In genomic region chr12:57522019-57522886, GRCh38 we compare ENCODE assay signal across 8 cellular contexts. TPM values are rescaled to one million over a fixed set of nuclear protein-coding genes. Genes with fewer than 3 reads are reported as not detected.
DNase-seq lines count a peak whose midpoint lies in the region; ATAC-seq, FAIRE-seq and TF ChIP-seq lines count a peak whose summit lies in the region.

Gene MBD6, plus strand, starts transcription at chr12:57522824. Its CDS starts 1,480 bp downstream, at chr12:57524304.

- WGBS in heart left ventricle, 4 donors: 0 to 1% (median 1%) methylated on average over 8 to 56 of the region's 56 CpGs

- ATAC-seq in HG02759 (IDR thresholded peaks at IDR 0.05; ENCODE audit: unreplicated experiment): peak; percentile 35
- peak; percentile 10 to 52 (median 44) for ATAC-seq in heart left ventricle
- peak; percentile 63 for ATAC-seq in upper lobe of right lung

- TF ChIP-seq POLR2A in GM12891 (IDR thresholded peaks at IDR 0.05; ENCODE audit: low read depth, low read length): peak; percentile 64; the same call in 1 of the 2 replicates
- no peak for TF ChIP-seq POLR2A in heart left ventricle (IDR thresholded peaks at IDR 0.05)

- peaks cover 50% of the 10 kb centered on the region for H3K36me3 ChIP-seq in adipocyte (ENCODE audit: control insufficient read depth, insufficient read depth, low read length, severe bottlenecking)
- H3K36me3 ChIP-seq in heart left ventricle: peaks cover 0 to 53% (median 36%) of the 10 kb centered on the region in 9 donors
- H3K36me3 ChIP-seq in upper lobe of right lung: peaks cover 42% of the 10 kb centered on the region

- H3K9me3 ChIP-seq in adipocyte (ENCODE audit: control insufficient read depth, low read length) (no peaks in the 10 kb centered on the region), heart left ventricle (no peaks in the 10 kb centered on the region), upper lobe of right lung (no peaks in the 10 kb centered on the region)

- H3K4me3 ChIP-seq in adipocyte (ENCODE audit: low read length) (peak within 1 kb of the TSS; percentile 96), heart left ventricle (peak within 1 kb of the TSS; percentile 54 to 94 (median 83)), upper lobe of right lung (peak within 1 kb of the TSS; percentile 74)

- TF ChIP-seq CTCF in heart left ventricle (IDR thresholded peaks at IDR 0.05) (no peak), upper lobe of right lung (IDR thresholded peaks at IDR 0.05) (peak; percentile 24)

- peak; percentile 98 for DNase-seq in GM12891 (ENCODE audit: insufficient read length, low spot score)
- peak; percentile 71 for DNase-seq in NCI-H128 (lab: John Stamatoyannopoulos, UW; ENCODE audit: unreplicated experiment)
- DNase-seq in T follicular helper cell (ENCODE audit: low read depth): peak; percentile 86
- DNase-seq in adipocyte (ENCODE audit: low read depth): peak; percentile 95
- DNase-seq in heart left ventricle: peak; percentile 92 to 96 (median 95)
- DNase-seq in posterior vena cava (ENCODE audit: low spot score): peak; percentile 97
- DNase-seq in upper lobe of right lung: peak; percentile 98

- peak; percentile 93 for FAIRE-seq in GM12891 (lab: Jason Lieb, UNC)

- no peaks in the 10 kb centered on the region for H3K27me3 ChIP-seq in adipocyte (replicated peaks; ENCODE audit: control insufficient read depth, insufficient read depth, low read length)
- no peaks in the 10 kb centered on the region for H3K27me3 ChIP-seq in heart left ventricle
- H3K27me3 ChIP-seq in upper lobe of right lung: no peaks in the 10 kb centered on the region

- H3K27ac ChIP-seq in heart left ventricle (peak within 1 kb of the TSS; percentile 94 to 100 (median 98)), upper lobe of right lung (peak within 1 kb of the TSS; percentile 89)

- H3K9ac ChIP-seq in adipocyte (ENCODE audit: low read length): peak within 1 kb of the TSS; percentile 97

- peaks cover 61% of the 10 kb centered on the region for H3K4me1 ChIP-seq in adipocyte (ENCODE audit: control insufficient read depth, insufficient read depth, low read length)
- peaks cover 0 to 62% (median 56%) of the 10 kb centered on the region in 12 donors for H3K4me1 ChIP-seq in heart left ventricle
- H3K4me1 ChIP-seq in upper lobe of right lung: peaks cover 54% of the 10 kb centered on the region

- intact Hi-C loops in heart left ventricle (cut with DNase I): loop anchor here in 2 of 10 donors (2.0 kb wide), 1 partner anchor 25 kb away; the partner anchor contains the start of gene DCTN2 (in 2 of the 2)
- intact Hi-C loops in posterior vena cava (cut with DNase I): no loop called here
- intact Hi-C loops in upper lobe of right lung (cut with DNase I): no loop called here

TF ChIP-seq in GM12891, 5 proteins besides CTCF, POLR2A, EP300 and RAD21:
- TF ChIP-seq TAF1 (IDR thresholded peaks at IDR 0.05; ENCODE audit: low read depth, low read length) (peak; percentile 40; the same call in 1 of the 2 replicates), POLR2AphosphoS5 (IDR thresholded peaks at IDR 0.05; ENCODE audit: low read depth, low read length) (peak; percentile 72; the same call in 1 of the 2 replicates), SPI1 (IDR thresholded peaks at IDR 0.05; ENCODE audit: low read depth, low read length) (peak; percentile 43; the same call in 1 of the 2 replicates), PAX5 (IDR thresholded peaks at IDR 0.05; ENCODE audit: insufficient read depth, low read length, severe bottlenecking) (peak; percentile 72), POU2F2 (IDR thresholded peaks at IDR 0.05; ENCODE audit: low read depth, low read length) (no peak)

RNA-seq across cellular contexts. Expression of gene MBD6, which starts in this region (rescaled TPM):
- 15.6 TPM for polyA plus RNA-seq in GM12891 (2012; ENCODE audit: low read depth, missing spikeins)
- total RNA-seq in heart left ventricle (10 to 100 TPM; 13.1 to 43.3 (median 30.1) TPM), posterior vena cava (10 to 100 TPM; 46.5 to 49.1 TPM), upper lobe of right lung (85.8 TPM)
- polyA plus RNA-seq in heart left ventricle: 10 to 100 TPM; 11.4 to 17.2 TPM

Comparison
In these comparisons a context has a peak if more than half of its experiments do, and no peak if none do; other contexts are left out.
1. Peak in every context shown above with its lines: DNase-seq, ATAC-seq, H3K4me3 ChIP-seq and H3K27ac ChIP-seq.